14 cellular contexts compared by ENCODE assay signal in the genomic region with DNA sequence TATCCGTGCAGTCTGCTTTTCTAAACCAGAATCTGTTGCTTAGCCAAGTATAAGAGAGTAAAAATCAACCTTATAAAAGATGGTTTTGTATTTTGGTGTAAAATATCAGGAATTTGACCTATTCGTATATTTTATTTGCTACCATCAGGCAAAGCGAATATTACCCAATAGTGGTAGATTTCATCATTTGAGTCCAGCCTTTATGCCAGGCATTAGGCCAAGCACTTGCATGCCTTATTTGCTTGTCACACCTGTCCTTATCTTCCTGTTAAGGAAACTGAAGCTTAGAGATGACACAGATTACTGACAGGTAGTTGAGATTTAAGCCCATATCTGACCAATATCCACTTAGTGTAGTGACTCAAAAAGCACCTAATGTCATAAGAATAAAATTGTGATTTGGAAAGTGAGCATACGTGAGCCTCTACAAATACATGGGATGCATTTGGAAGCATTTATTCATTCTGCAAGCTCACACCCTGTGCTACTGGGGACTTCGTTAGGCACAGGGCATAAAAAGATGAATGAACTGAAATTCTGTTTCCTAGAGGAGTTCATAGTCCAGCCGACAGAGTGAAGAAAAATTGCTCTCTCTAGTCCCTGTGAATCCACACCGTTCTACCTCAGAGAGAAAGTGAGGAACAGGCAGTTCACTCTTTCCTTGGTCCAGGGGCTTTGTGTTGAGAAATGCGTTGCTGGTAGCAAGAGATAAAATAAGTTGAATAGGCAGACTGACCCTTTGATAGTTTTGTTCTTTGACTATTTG. TPM values are rescaled to one million over a fixed set of nuclear protein-coding genes. Genes with fewer than 3 reads are reported as not detected.
"Had no signal": no experiment of that assay in that cellular context is flagged by ENCODE, and none has a peak within 500 bp of the region (broad histone marks: within the 10 kb centered on the region; RNA-seq: fewer than 3 reads in every experiment).

No MANE protein-coding gene starts in this region.

- H3K9me3 ChIP-seq: ascending aorta, lower lobe of right lung, neutrophil had no signal

- H3K27ac ChIP-seq: ascending aorta, cardiac muscle cell, heart left ventricle, lower lobe of right lung, neutrophil had no signal

- H3K36me3 Mint-ChIP-seq: naive thymus-derived CD4-positive, alpha-beta T cell; T-cell had no signal

- H3K4me3 Mint-ChIP-seq: activated CD8-positive, alpha-beta T cell treated with anti-CD3 and anti-CD28 coated beads for 36 hours; activated T-cell treated with anti-CD3 and anti-CD28 coated beads, Interleukin-2, amount 50 U/mL, for 72 hours; T-cell had no signal

- DNase-seq: activated CD8-positive, alpha-beta memory T cell treated with anti-CD3 and anti-CD28 coated beads, Interleukin-2, amount 50 U/mL, for 4 hours; activated CD8-positive, alpha-beta T cell treated with anti-CD3 and anti-CD28 coated beads for 36 hours; activated gamma-delta T cell treated with Interleukin-2 at 50 U/mL for 16 hours; activated T-cell treated with anti-CD3 and anti-CD28 coated beads, Interleukin-2, amount 50 U/mL, for 72 hours; heart left ventricle; lower lobe of right lung; naive thymus-derived CD4-positive, alpha-beta T cell; stimulated activated CD4-positive, alpha-beta T cell treated with anti-CD3 and anti-CD28 coated beads, Interleukin-15, amount 100 ng/mL, for 24 hours; stimulated activated CD4-positive, alpha-beta T cell treated with anti-CD3 and anti-CD28 coated beads, Interleukin-4, amount 100 ng/mL, for 24 hours; T-cell; T1000 had no signal

- H3K4me3 ChIP-seq: ascending aorta, cardiac muscle cell, heart left ventricle, lower lobe of right lung had no signal

- H3K9me3 Mint-ChIP-seq: activated CD8-positive, alpha-beta T cell treated with anti-CD3 and anti-CD28 coated beads for 36 hours; activated T-cell treated with anti-CD3 and anti-CD28 coated beads, Interleukin-2, amount 50 U/mL, for 72 hours; T-cell had no signal

- H3K36me3 ChIP-seq: ascending aorta, cardiac muscle cell, heart left ventricle, lower lobe of right lung, neutrophil had no signal

- H3K4me1 ChIP-seq: ascending aorta, lower lobe of right lung had no signal

- H3K27ac Mint-ChIP-seq: activated CD8-positive, alpha-beta T cell treated with anti-CD3 and anti-CD28 coated beads for 36 hours; activated T-cell treated with anti-CD3 and anti-CD28 coated beads, Interleukin-2, amount 50 U/mL, for 72 hours; naive thymus-derived CD4-positive, alpha-beta T cell; T-cell had no signal

- ATAC-seq: activated CD8-positive, alpha-beta T cell treated with anti-CD3 and anti-CD28 coated beads for 36 hours; activated T-cell treated with anti-CD3 and anti-CD28 coated beads, Interleukin-2, amount 50 U/mL, for 72 hours; heart left ventricle; lower lobe of right lung; naive thymus-derived CD4-positive, alpha-beta T cell; T-cell had no signal

- H3K4me1 Mint-ChIP-seq: T-cell had no signal

RNA-seq across cellular contexts. Expression of a gene that starts 2.3 kb away (rescaled TPM):
- total RNA-seq: ascending aorta had no signal
